Comparison of ENCODE assay signal across 1 cellular context in genomic region chr20:4036351-4036750, GRCh38.
TF ChIP-seq lines count a peak whose summit lies in the region.

No MANE protein-coding gene starts in this region.

TF ChIP-seq in IMR-90, 13 proteins besides CTCF, POLR2A, EP300 and RAD21:
- no peak for TF ChIP-seq MAFK (IDR thresholded peaks at IDR 0.05; ENCODE audit: low read depth, low read length)
- no peak for TF ChIP-seq RCOR1 (IDR thresholded peaks at IDR 0.05; ENCODE audit: insufficient replicate concordance, low read length)
- no peak for TF ChIP-seq ELK1 (IDR thresholded peaks at IDR 0.05; ENCODE audit: borderline replicate concordance, low read depth, low read length)
- TF ChIP-seq NFE2L2 (IDR thresholded peaks at IDR 0.05; ENCODE audit: low read depth, low read length): no peak
- no peak for TF ChIP-seq FOS (IDR thresholded peaks at IDR 0.05; ENCODE audit: low read depth, low read length)
- TF ChIP-seq BHLHE40 (IDR thresholded peaks at IDR 0.05; ENCODE audit: low read depth, low read length): no peak
- no peak for TF ChIP-seq CEBPB (IDR thresholded peaks at IDR 0.05; ENCODE audit: low read depth, low read length)
- no peak for TF ChIP-seq SMC3 (IDR thresholded peaks at IDR 0.05; ENCODE audit: low read depth, low read length)
- TF ChIP-seq MAZ (IDR thresholded peaks at IDR 0.05; ENCODE audit: borderline replicate concordance, low read depth, low read length): no peak
- no peak for TF ChIP-seq MXI1 (IDR thresholded peaks at IDR 0.05; ENCODE audit: borderline replicate concordance, low read depth, low read length)
- no peak for TF ChIP-seq CHD1 (IDR thresholded peaks at IDR 0.05; ENCODE audit: low read depth, low read length)
